ENCODE assay signal across 15 cellular contexts in the genomic region with DNA sequence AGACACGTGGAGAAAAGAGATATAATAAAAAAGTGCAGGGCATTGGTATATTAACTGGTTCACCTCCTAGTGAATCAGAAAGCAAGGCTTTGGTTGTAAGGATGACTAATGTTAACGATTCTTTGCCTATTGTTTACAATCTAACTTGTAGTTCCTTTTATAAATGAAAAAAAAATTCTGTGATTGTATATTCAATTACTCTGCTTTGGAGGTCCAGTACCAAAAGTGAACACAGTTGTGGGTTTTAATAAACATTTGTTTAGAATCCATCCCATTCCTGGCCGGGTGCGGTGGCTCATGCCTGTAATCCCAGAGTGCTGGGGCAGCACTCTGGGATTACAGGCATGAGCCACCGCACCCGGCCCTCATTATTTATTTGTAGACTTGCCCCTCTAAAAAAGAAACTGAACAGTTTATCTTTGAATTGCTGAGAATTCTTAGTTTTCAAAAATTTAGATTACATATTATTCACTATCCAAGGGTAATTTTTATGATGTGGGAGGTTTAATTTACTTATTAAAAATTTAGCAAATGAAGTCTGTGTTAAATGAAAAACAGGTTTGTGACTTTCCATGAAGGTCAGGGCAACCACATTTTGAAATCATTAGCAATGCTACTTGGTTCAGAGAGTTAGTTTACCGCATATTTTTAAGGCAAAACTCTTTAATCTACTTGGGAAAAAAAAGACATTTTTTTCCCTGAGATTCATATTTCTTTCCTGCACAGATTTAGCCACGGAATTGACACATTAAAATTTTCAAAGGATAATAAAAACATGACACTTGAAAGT. TPM values are rescaled to one million over a fixed set of nuclear protein-coding genes. Genes with fewer than 3 reads are reported as not detected.
"Had no signal": no experiment of that assay in that cellular context is flagged by ENCODE, and none has a peak within 500 bp of the region (broad histone marks: within the 10 kb centered on the region; RNA-seq: fewer than 3 reads in every experiment).

No MANE protein-coding gene starts in this region.

- DNase-seq: activated CD4-positive, alpha-beta T cell treated with anti-CD3 and anti-CD28 coated beads, Interleukin-2, amount 10 ng/mL, durations not matched to agents 7 days and 5 days; activated CD4-positive, CD25-positive, alpha-beta regulatory T cell; activated CD8-positive, alpha-beta memory T cell treated with anti-CD3 and anti-CD28 coated beads for 24 hours; activated T-cell treated with anti-CD3 and anti-CD28 coated beads for 4 hours; amniotic stem cell; dermis blood vessel endothelial cell; foreskin melanocyte; heart right ventricle; left ventricle myocardium superior; ovary; stimulated activated CD4-positive, alpha-beta T cell treated with anti-CD3 and anti-CD28 coated beads, Interleukin-2, amount 100 ng/mL, for 48 hours; stimulated activated naive CD8-positive, alpha-beta T cell treated with anti-CD3 and anti-CD28 coated beads, Interleukin-15, Interleukin-2, amounts not matched to agents 100 U/mL and 50 U/mL, for 24 hours; upper lobe of right lung had no signal

- H3K4me3 ChIP-seq: heart right ventricle, ovary, suprapubic skin, upper lobe of right lung had no signal

- H3K9me3 ChIP-seq: ovary, upper lobe of right lung had no signal

- H3K4me1 ChIP-seq: heart right ventricle, suprapubic skin, upper lobe of right lung had no signal

- H3K27me3 ChIP-seq: ovary, suprapubic skin, upper lobe of right lung had no signal

- H3K36me3 ChIP-seq: heart right ventricle, ovary, suprapubic skin, upper lobe of right lung had no signal

- ATAC-seq: heart right ventricle; left ventricle myocardium superior; stimulated activated naive CD8-positive, alpha-beta T cell treated with anti-CD3 and anti-CD28 coated beads, Interleukin-15, Interleukin-2, amounts not matched to agents 100 U/mL and 50 U/mL, for 24 hours; upper lobe of right lung had no signal

- H3K27ac ChIP-seq: heart right ventricle, ovary, suprapubic skin, upper lobe of right lung had no signal

RNA-seq across cellular contexts. Expression of gene PRSS12, which starts 37.1 kb away (rescaled TPM):
- total RNA-seq: activated CD4-positive, alpha-beta T cell treated with anti-CD3 and anti-CD28 coated beads, Interleukin-2, amount 10 ng/mL, durations not matched to agents 7 days and 5 days; activated T-helper 2 cell treated with anti-CD3 and anti-CD28 coated beads, Interferon-gamma antibody, Interleukin-2, Interleukin-4, amounts not matched to agents 10 μg/mL and 5 μg/mL and 100 μg/mL, durations not matched to agents 14 hours and 24 hours and 36 hours; left ventricle myocardium superior had no signal
